8 cellular contexts compared by ENCODE assay signal in genomic region chr11:60842688-60843605, GRCh38. TPM values are rescaled to one million over a fixed set of nuclear protein-coding genes. Genes with fewer than 3 reads are reported as not detected.
DNase-seq lines count a peak whose midpoint lies in the region; ATAC-seq, FAIRE-seq and TF ChIP-seq lines count a peak whose summit lies in the region.

No MANE protein-coding gene starts in this region.

- peak overlapping the region; percentile 94 for H2AFZ ChIP-seq in SK-N-SH (ENCODE audit: low read depth)

- DNase-seq in H7 (peak; percentile 47), SK-N-SH (no peak), fibroblast of pulmonary artery (ENCODE audit: low read depth) (no peak), gastrocnemius medialis (no peak), H54 (ENCODE audit: insufficient read length, low spot score) (no peak), G401 (ENCODE audit: low spot score) (no peak), NCI-H446 treated with DMSO at 0.1 percent for 48 hours (lab: John Stamatoyannopoulos, UW) (no peak)
- no peak for DNase-seq in stimulated activated CD4-positive, alpha-beta T cell treated with anti-CD3 and anti-CD28 coated beads, Interleukin-2, amount 100 ng/mL, for 48 hours

- peak overlapping the region; percentile 89 for H3K4me2 ChIP-seq in SK-N-SH

- in situ Hi-C loops in gastrocnemius medialis (cut with MboI; ENCODE audit: low sequenced_read_pairs in 4 of 4): loop anchor here (5.0 to 25.0 kb wide), 3 partner anchors 49 to 344 kb away; no protein-coding TSS in a partner anchor
- in situ Hi-C loops in G401 (cut with HindIII; ENCODE audit: low sequenced_read_pairs): no loop called here

- TF ChIP-seq RAD21 in SK-N-SH (IDR thresholded peaks at IDR 0.05; ENCODE audit: low read length): no peak

- H3K9ac ChIP-seq in SK-N-SH: peak overlapping the region; percentile 84

- TF ChIP-seq POLR2A in gastrocnemius medialis (IDR thresholded peaks at IDR 0.05): no peak
- TF ChIP-seq POLR2A in H54 (IDR thresholded peaks at IDR 0.05; ENCODE audit: low read depth, low read length): no peak

- intact Hi-C loops in gastrocnemius medialis (cut with DNase I; ENCODE audit: low total_unique reads): loop anchor here (1.0 to 2.0 kb wide), 3 partner anchors 36 to 318 kb away; partner anchors contain the start of genes PRPF19 and VPS37C

- no peaks in the 10 kb centered on the region; the same call in 1 of the 2 replicates for H3K36me3 ChIP-seq in H7 (replicated peaks; ENCODE audit: control insufficient read depth, insufficient read depth, low read length)
- H3K36me3 ChIP-seq in SK-N-SH (replicated peaks in 1 of 2; ENCODE audit: control insufficient read depth in 1 of 2, insufficient read depth in 2 of 2, low read length in 1 of 2): peaks cover 0 to 4% of the 10 kb centered on the region in 2 experiments
- peaks cover 0 to 8% of the 10 kb centered on the region in 2 donors for H3K36me3 ChIP-seq in gastrocnemius medialis

- WGBS in SK-N-SH (ENCODE audit: low lambda C conversion rate): 6% methylated on average over 20 of the region's 23 CpGs

- H3K27ac ChIP-seq in SK-N-SH (ENCODE audit: low read depth in 2 of 2, low read length in 1 of 2) (no peak overlapping the region; a peak in 1 of 4 replicates), gastrocnemius medialis (peak overlapping the region; percentile 79 to 87 (median 83))

- TF ChIP-seq CTCF in SK-N-SH (IDR thresholded peaks at IDR 0.05) (no peak), fibroblast of pulmonary artery (IDR thresholded peaks at IDR 0.05; ENCODE audit: low read length, missing control alignments) (no peak), gastrocnemius medialis (IDR thresholded peaks at IDR 0.05 in 4 of 5, conservative IDR thresholded peaks at IDR 0.05 in 1 of 5) (no peak)

- no peaks in the 10 kb centered on the region for H3K27me3 ChIP-seq in H7 (ENCODE audit: control insufficient read depth, insufficient read depth, low read length)
- no peaks in the 10 kb centered on the region for H3K27me3 ChIP-seq in SK-N-SH (ENCODE audit: insufficient read depth)
- no peaks in the 10 kb centered on the region for H3K27me3 ChIP-seq in gastrocnemius medialis

- no peaks in the 10 kb centered on the region for H3F3A ChIP-seq in SK-N-SH (replicated peaks; ENCODE audit: insufficient read depth)

- H3K4me3 ChIP-seq in H7 (ENCODE audit: insufficient read depth, low read depth, low read length) (peak overlapping the region; percentile 88), SK-N-SH (ENCODE audit: low read depth in 2 of 2, low read length in 1 of 2) (peak overlapping the region; percentile 85 to 98), fibroblast of pulmonary artery (replicated peaks; ENCODE audit: low read depth, low read length) (peak overlapping the region; percentile 95), gastrocnemius medialis (peak overlapping the region; percentile 76 to 95 (median 88))

- no peak for ATAC-seq in gastrocnemius medialis

- TF ChIP-seq EP300 in SK-N-SH (IDR thresholded peaks at IDR 0.05; ENCODE audit: borderline replicate concordance in 1 of 2, low read depth in 1 of 2, low read length in 1 of 2): no peak

- H3K9me3 ChIP-seq in SK-N-SH (no peaks in the 10 kb centered on the region), gastrocnemius medialis (no peaks in the 10 kb centered on the region)

- H3K4me1 ChIP-seq in SK-N-SH (ENCODE audit: control insufficient read depth in 1 of 2, insufficient read depth in 2 of 2, low read depth in 1 of 2, low read length in 1 of 2): peaks cover 0 to 34% of the 10 kb centered on the region in 2 experiments; a peak in 3 of 4 replicates
- peaks cover 25 to 31% of the 10 kb centered on the region in 2 donors for H3K4me1 ChIP-seq in gastrocnemius medialis

- no peaks in the 10 kb centered on the region for H3K9me2 ChIP-seq in SK-N-SH

- CTCF ChIA-PET in SK-N-SH (lab: Yijun Ruan, JAX): interaction anchor here (1.1 to 23.7 kb wide), 4 partner anchors 12 to 53 kb away, joined by 4 to 550 read pairs (median 14); partner anchors contain the start of gene PRPF19

- no peak for FAIRE-seq in H54 (lab: Jason Lieb, UNC)

- H3K79me2 ChIP-seq in SK-N-SH (ENCODE audit: insufficient read depth): peaks cover 44% of the 10 kb centered on the region

- POLR2A ChIA-PET in SK-N-SH (lab: Yijun Ruan, JAX): interaction anchor here (0.8 kb wide), 1 partner anchor 10 kb away, joined by 3 read pairs; no protein-coding TSS in a partner anchor

- no peaks in the 10 kb centered on the region; the same call in 1 of the 2 replicates for H4K20me1 ChIP-seq in SK-N-SH (ENCODE audit: insufficient read depth)

TF ChIP-seq in SK-N-SH, 30 proteins besides CTCF, POLR2A, EP300 and RAD21 (continues in another document):
- TF ChIP-seq MAX (IDR thresholded peaks at IDR 0.05; ENCODE audit: low read depth) (no peak), POLR2AphosphoS5 (IDR thresholded peaks at IDR 0.05; ENCODE audit: low read depth, low read length) (no peak), USF1 (IDR thresholded peaks at IDR 0.05; ENCODE audit: borderline replicate concordance, low read depth) (no peak), JUND (IDR thresholded peaks at IDR 0.05) (no peak), IRF3 (IDR thresholded peaks at IDR 0.05; ENCODE audit: low read depth, low read length) (no peak), YY1 (IDR thresholded peaks at IDR 0.05; ENCODE audit: low read depth) (no peak)
- TF ChIP-seq, protein P1, sequence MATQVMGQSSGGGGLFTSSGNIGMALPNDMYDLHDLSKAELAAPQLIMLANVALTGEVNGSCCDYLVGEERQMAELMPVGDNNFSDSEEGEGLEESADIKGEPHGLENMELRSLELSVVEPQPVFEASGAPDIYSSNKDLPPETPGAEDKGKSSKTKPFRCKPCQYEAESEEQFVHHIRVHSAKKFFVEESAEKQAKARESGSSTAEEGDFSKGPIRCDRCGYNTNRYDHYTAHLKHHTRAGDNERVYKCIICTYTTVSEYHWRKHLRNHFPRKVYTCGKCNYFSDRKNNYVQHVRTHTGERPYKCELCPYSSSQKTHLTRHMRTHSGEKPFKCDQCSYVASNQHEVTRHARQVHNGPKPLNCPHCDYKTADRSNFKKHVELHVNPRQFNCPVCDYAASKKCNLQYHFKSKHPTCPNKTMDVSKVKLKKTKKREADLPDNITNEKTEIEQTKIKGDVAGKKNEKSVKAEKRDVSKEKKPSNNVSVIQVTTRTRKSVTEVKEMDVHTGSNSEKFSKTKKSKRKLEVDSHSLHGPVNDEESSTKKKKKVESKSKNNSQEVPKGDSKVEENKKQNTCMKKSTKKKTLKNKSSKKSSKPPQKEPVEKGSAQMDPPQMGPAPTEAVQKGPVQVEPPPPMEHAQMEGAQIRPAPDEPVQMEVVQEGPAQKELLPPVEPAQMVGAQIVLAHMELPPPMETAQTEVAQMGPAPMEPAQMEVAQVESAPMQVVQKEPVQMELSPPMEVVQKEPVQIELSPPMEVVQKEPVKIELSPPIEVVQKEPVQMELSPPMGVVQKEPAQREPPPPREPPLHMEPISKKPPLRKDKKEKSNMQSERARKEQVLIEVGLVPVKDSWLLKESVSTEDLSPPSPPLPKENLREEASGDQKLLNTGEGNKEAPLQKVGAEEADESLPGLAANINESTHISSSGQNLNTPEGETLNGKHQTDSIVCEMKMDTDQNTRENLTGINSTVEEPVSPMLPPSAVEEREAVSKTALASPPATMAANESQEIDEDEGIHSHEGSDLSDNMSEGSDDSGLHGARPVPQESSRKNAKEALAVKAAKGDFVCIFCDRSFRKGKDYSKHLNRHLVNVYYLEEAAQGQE (IDR thresholded peaks at IDR 0.05; ENCODE audit: low read depth, low read length): no peak

RNA-seq across cellular contexts. Expression of gene CCDC86, which starts 1.0 kb away (rescaled TPM):
- 17.6 and 19.4 TPM in 2 replicates for total RNA-seq in H7 (2014; rRNA removed; shearing (Covaris generic))
- polyA plus RNA-seq in SK-N-SH (2012; rRNA removed): 26.1 and 34.7 TPM in 2 replicates
- 17.2 and 22.7 TPM in 2 replicates for polyA plus RNA-seq in SK-N-SH (2012; cell fraction: cytosol; rRNA removed)
- polyA plus RNA-seq in SK-N-SH (2012; cell fraction: nucleus; rRNA removed): 28.2 and 44.0 TPM in 2 replicates
- 10 to 100 TPM; 23.8 to 36.2 (median 33.2) TPM for total RNA-seq in gastrocnemius medialis
- total RNA-seq in G401 (2014; rRNA removed; shearing (Covaris generic)): 16.3 and 23.5 TPM in 2 replicates

RNA-seq across cellular contexts. Expression of gene PTGDR2, which starts 12.8 kb away (rescaled TPM):
- total RNA-seq in H7 (2014; rRNA removed; shearing (Covaris generic)): 0.03 and 0.44 TPM in 2 replicates
- 0.02 TPM in 1 of 2 replicates, not detected in the other for polyA plus RNA-seq in SK-N-SH (2012; rRNA removed)
- 0.01 TPM in 1 of 2 replicates, not detected in the other for polyA plus RNA-seq in SK-N-SH (2012; cell fraction: cytosol; rRNA removed)
- polyA plus RNA-seq in SK-N-SH (2012; cell fraction: nucleus; rRNA removed): 0.05 and 0.12 TPM in 2 replicates
- total RNA-seq in gastrocnemius medialis: 1 to 10 TPM in 2 of 4 donors, under 1 TPM in 2; 0.40 to 4.3 (median 1.3) TPM
- not detected in 2 replicates for total RNA-seq in G401 (2014; rRNA removed; shearing (Covaris generic))

RNA-seq across cellular contexts. Expression of gene ZP1, which starts 24.4 kb away (rescaled TPM):
- total RNA-seq in H7 (2014; rRNA removed; shearing (Covaris generic)): not detected in 2 replicates
- not detected in 2 replicates for polyA plus RNA-seq in SK-N-SH (2012; rRNA removed)
- 0.01 TPM in 1 of 2 replicates, not detected in the other for polyA plus RNA-seq in SK-N-SH (2012; cell fraction: cytosol; rRNA removed)
- polyA plus RNA-seq in SK-N-SH (2012; cell fraction: nucleus; rRNA removed): 0.37 and 0.79 TPM in 2 replicates
- total RNA-seq in gastrocnemius medialis: not detected
- total RNA-seq in G401 (2014; rRNA removed; shearing (Covaris generic)): not detected in 2 replicates

RNA-seq across cellular contexts. Expression of gene MS4A10, which starts 57.8 kb away (rescaled TPM):
- not detected in 2 replicates for total RNA-seq in H7 (2014; rRNA removed; shearing (Covaris generic))
- polyA plus RNA-seq in SK-N-SH (2012; rRNA removed): not detected in 2 replicates
- polyA plus RNA-seq in SK-N-SH (2012; cell fraction: cytosol; rRNA removed): not detected in 2 replicates
- not detected in 2 replicates for polyA plus RNA-seq in SK-N-SH (2012; cell fraction: nucleus; rRNA removed)
- total RNA-seq in gastrocnemius medialis: not detected
- not detected in 2 replicates for total RNA-seq in G401 (2014; rRNA removed; shearing (Covaris generic))

Comparison
In these comparisons a context has a peak if more than half of its experiments do, and no peak if none do; other contexts are left out.
1. H3K27ac ChIP-seq: peak in gastrocnemius medialis (4 of 4); none in SK-N-SH (0 of 2).
2. Peak in every context shown above with its lines, with median percentiles within 50 percentile points of each other: H3K4me3 ChIP-seq.